ENCODE assay signal across 8 cellular contexts in genomic region chr19:4457654-4458406, GRCh38. TPM values are rescaled to one million over a fixed set of nuclear protein-coding genes. Genes with fewer than 3 reads are reported as not detected.
A peak's percentile ranks its signal among the peaks of the same experiment; 100 is the strongest.
DNase-seq lines count a peak whose midpoint lies in the region; TF ChIP-seq lines count a peak whose summit lies in the region.

A gene with protein sequence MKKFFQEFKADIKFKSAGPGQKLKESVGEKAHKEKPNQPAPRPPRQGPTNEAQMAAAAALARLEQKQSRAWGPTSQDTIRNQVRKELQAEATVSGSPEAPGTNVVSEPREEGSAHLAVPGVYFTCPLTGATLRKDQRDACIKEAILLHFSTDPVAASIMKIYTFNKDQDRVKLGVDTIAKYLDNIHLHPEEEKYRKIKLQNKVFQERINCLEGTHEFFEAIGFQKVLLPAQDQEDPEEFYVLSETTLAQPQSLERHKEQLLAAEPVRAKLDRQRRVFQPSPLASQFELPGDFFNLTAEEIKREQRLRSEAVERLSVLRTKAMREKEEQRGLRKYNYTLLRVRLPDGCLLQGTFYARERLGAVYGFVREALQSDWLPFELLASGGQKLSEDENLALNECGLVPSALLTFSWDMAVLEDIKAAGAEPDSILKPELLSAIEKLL (minus strand): TSS chr19:4457794. CDS start chr19:4457697, 97 bp downstream.

- peaks cover 4% of the 10 kb centered on the region; the same call in 1 of the 2 replicates for H3K36me3 ChIP-seq in SK-N-MC (ENCODE audit: insufficient read depth, low read length)

- H3K36me3 Mint-ChIP-seq in HFFc6 (ENCODE audit: low read depth), result no peaks in the 10 kb centered on the region
- peaks cover 5% of the 10 kb centered on the region for H3K36me3 Mint-ChIP-seq in activated naive CD4-positive, alpha-beta T cell treated with anti-CD3 and anti-CD28 coated beads, Interleukin-2, amount 10 ng/mL, durations not matched to agents 7 days and 5 days

- peaks cover 24% of the 10 kb centered on the region for H3K4me1 Mint-ChIP-seq in HFFc6 (ENCODE audit: low read depth)
- peaks cover 21% of the 10 kb centered on the region for H3K4me1 Mint-ChIP-seq in activated naive CD4-positive, alpha-beta T cell treated with anti-CD3 and anti-CD28 coated beads, Interleukin-2, amount 10 ng/mL, durations not matched to agents 7 days and 5 days

- no peaks in the 10 kb centered on the region for H3K9me3 ChIP-seq in SK-N-MC (ENCODE audit: low read depth, low read length)

- H3K9me3 Mint-ChIP-seq in HFFc6, result no peaks in the 10 kb centered on the region
- H3K9me3 Mint-ChIP-seq in activated naive CD4-positive, alpha-beta T cell treated with anti-CD3 and anti-CD28 coated beads, Interleukin-2, amount 10 ng/mL, durations not matched to agents 7 days and 5 days, result no peaks in the 10 kb centered on the region

- peak within 1 kb of the TSS; percentile 99 for H3K4me3 Mint-ChIP-seq in HFFc6
- H3K4me3 Mint-ChIP-seq in activated naive CD4-positive, alpha-beta T cell treated with anti-CD3 and anti-CD28 coated beads, Interleukin-2, amount 10 ng/mL, durations not matched to agents 7 days and 5 days, result peak within 1 kb of the TSS; percentile 77

- peak; percentile 93 for DNase-seq in GDM1 (lab: John Stamatoyannopoulos, UW)
- peak; percentile 100 for DNase-seq in HFFc6
- DNase-seq in NB4 (ENCODE audit: low read depth), result peak; percentile 95
- peak; percentile 89 for DNase-seq in SK-N-MC (ENCODE audit: low read depth, low spot score)
- peak; percentile 99 for DNase-seq in activated naive CD4-positive, alpha-beta T cell treated with anti-CD3 and anti-CD28 coated beads, Interleukin-2, amount 10 ng/mL, durations not matched to agents 7 days and 5 days
- DNase-seq in germinal center (ENCODE audit: low spot score), result peak; percentile 97
- DNase-seq in non-pigmented ciliary epithelial cell (ENCODE audit: low read depth), result peak; percentile 92
- DNase-seq in superior temporal gyrus (ENCODE audit: extremely low spot score), result peak; percentile 98

- TF ChIP-seq POLR2A in NB4 (IDR thresholded peaks at IDR 0.05; ENCODE audit: extremely low read depth, insufficient read length), result no peak

- H3K4me3 ChIP-seq in NB4 (ENCODE audit: low read depth, low read length) (peak within 1 kb of the TSS; percentile 69), SK-N-MC (peak within 1 kb of the TSS; percentile 84)

- peak within 1 kb of the TSS; percentile 86; the same call in 1 of the 2 replicates for H3K27ac ChIP-seq in SK-N-MC

- CTCF ChIA-PET in activated naive CD4-positive, alpha-beta T cell treated with anti-CD3 and anti-CD28 coated beads, Interleukin-2, amount 10 ng/mL, durations not matched to agents 7 days and 5 days (lab: Charles Lee), result interaction anchor here (0.7 kb wide), 1 partner anchor 488 kb away, joined by 3 read pairs; no protein-coding TSS in a partner anchor

- H3K27ac Mint-ChIP-seq in HFFc6, result peak within 1 kb of the TSS; percentile 99
- H3K27ac Mint-ChIP-seq in activated naive CD4-positive, alpha-beta T cell treated with anti-CD3 and anti-CD28 coated beads, Interleukin-2, amount 10 ng/mL, durations not matched to agents 7 days and 5 days, result peak within 1 kb of the TSS; percentile 83

- H3K9ac ChIP-seq in SK-N-MC (ENCODE audit: insufficient read length), result peak within 1 kb of the TSS; percentile 90

- TF ChIP-seq CTCF in HFFc6 (IDR thresholded peaks at IDR 0.05) (no peak), NB4 (IDR thresholded peaks at IDR 0.05; ENCODE audit: low read depth, low read length) (no peak)

- peaks cover 6% of the 10 kb centered on the region for H3K27me3 Mint-ChIP-seq in HFFc6 (ENCODE audit: insufficient read depth)
- H3K27me3 Mint-ChIP-seq in activated naive CD4-positive, alpha-beta T cell treated with anti-CD3 and anti-CD28 coated beads, Interleukin-2, amount 10 ng/mL, durations not matched to agents 7 days and 5 days, result peaks cover 5% of the 10 kb centered on the region

RNA-seq across cellular contexts. Expression of the gene that starts here (rescaled TPM):
- total RNA-seq in HFFc6 (2021; fragmentation: NEBNext Ultra II Directional; extraction: Animal tissue kit (Norgen Biotek cat#: 25700)), result 100 to 1,000 TPM; 124 to 142 (median 131) TPM

Comparison
In these comparisons a context has a peak if more than half of its experiments do, and no peak if none do; other contexts are left out.
1. Peak in every context shown above with its lines: DNase-seq, H3K4me3 ChIP-seq and H3K27ac ChIP-seq.